In the genomic region with DNA sequence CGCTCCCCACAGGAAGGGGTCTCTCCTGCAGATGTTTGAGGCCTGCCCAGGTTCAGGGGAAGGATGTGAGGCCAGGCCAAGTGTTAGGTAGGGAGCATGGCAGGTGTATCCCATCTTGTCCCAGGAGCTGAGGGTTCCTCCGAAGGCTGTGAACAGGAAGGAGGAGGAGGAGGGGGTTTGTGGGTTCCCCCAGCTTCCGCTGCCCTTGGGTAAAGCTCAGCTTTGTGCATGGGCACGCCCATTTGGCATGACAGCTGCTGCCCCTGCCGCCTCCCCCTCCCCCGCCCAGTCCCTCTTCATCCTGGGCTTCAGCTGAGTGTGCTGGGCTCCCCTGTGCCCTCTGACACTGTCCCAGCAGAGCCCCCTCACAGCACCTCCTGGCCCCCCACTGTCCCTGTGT, we compare ENCODE assay signal across 11 cellular contexts. TPM values are rescaled to one million over a fixed set of nuclear protein-coding genes. Genes with fewer than 3 reads are reported as not detected.
DNase-seq lines count a peak whose midpoint lies in the region; ATAC-seq and TF ChIP-seq lines count a peak whose summit lies in the region.
"Had no signal": no experiment of that assay in that cellular context is flagged by ENCODE, and none has a peak within 500 bp of the region (broad histone marks: within the 10 kb centered on the region; RNA-seq: fewer than 3 reads in every experiment).

No MANE protein-coding gene starts in this region.

- peak; percentile 28 for ATAC-seq in Right ventricle myocardium inferior
- ATAC-seq in stimulated activated naive CD8-positive, alpha-beta T cell treated with anti-CD3 and anti-CD28 coated beads, Interleukin-15, amount 100 ng/mL, for 72 hours: peak; percentile 60
- ATAC-seq in GM21423 (IDR thresholded peaks at IDR 0.05; ENCODE audit: unreplicated experiment): no peak

- H3K27ac ChIP-seq in left ventricle myocardium inferior (replicated peaks): no peak overlapping the region
- H3K27ac ChIP-seq: RWPE1 had no signal

- H3K27ac Mint-ChIP-seq in activated CD4-positive, alpha-beta T cell treated with anti-CD3 and anti-CD28 coated beads, Interleukin-2, amount 10 ng/mL, durations not matched to agents 7 days and 5 days: peak overlapping the region; percentile 90
- H3K27ac Mint-ChIP-seq in activated naive CD8-positive, alpha-beta T cell treated with anti-CD3 and anti-CD28 coated beads for 36 hours: peak overlapping the region; percentile 92
- peak overlapping the region; percentile 93 to 96 for H3K27ac Mint-ChIP-seq in stimulated activated naive CD8-positive, alpha-beta T cell treated with anti-CD3 and anti-CD28 coated beads, Interleukin-15, amount 100 ng/mL, for 72 hours

- CTCF ChIA-PET in activated CD4-positive, alpha-beta T cell treated with anti-CD3 and anti-CD28 coated beads, Interleukin-2, amount 10 ng/mL, durations not matched to agents 7 days and 5 days (lab: Charles Lee): interaction anchor here (0.9 to 2.8 kb wide), 9 partner anchors 8 to 25 kb away, joined by 3 to 15 read pairs (median 5); a partner anchor contains a TSS

- H3K36me3 Mint-ChIP-seq in activated CD4-positive, alpha-beta T cell treated with anti-CD3 and anti-CD28 coated beads, Interleukin-2, amount 10 ng/mL, durations not matched to agents 7 days and 5 days (ENCODE audit: low read depth): peaks cover 32% of the 10 kb centered on the region
- peaks cover 23% of the 10 kb centered on the region for H3K36me3 Mint-ChIP-seq in activated naive CD8-positive, alpha-beta T cell treated with anti-CD3 and anti-CD28 coated beads for 36 hours

- intact Hi-C loops in Right ventricle myocardium inferior (cut with DNase I): no loop called here
- intact Hi-C loops in left ventricle myocardium inferior (cut with micrococcal nuclease): no loop called here

- no peaks in the 10 kb centered on the region for H3K4me1 ChIP-seq in left ventricle myocardium inferior

- POLR2A ChIA-PET in activated CD4-positive, alpha-beta T cell treated with anti-CD3 and anti-CD28 coated beads, Interleukin-2, amount 10 ng/mL, durations not matched to agents 7 days and 5 days (lab: Charles Lee): interaction anchor here (0.6 to 1.0 kb wide), 4 partner anchors 9 to 180 kb away, joined by 3 to 4 read pairs (median 4); a partner anchor contains a TSS

- H3K4me3 Mint-ChIP-seq in activated CD4-positive, alpha-beta T cell treated with anti-CD3 and anti-CD28 coated beads, Interleukin-2, amount 10 ng/mL, durations not matched to agents 7 days and 5 days: peak overlapping the region; percentile 56
- H3K4me3 Mint-ChIP-seq in activated naive CD8-positive, alpha-beta T cell treated with anti-CD3 and anti-CD28 coated beads for 36 hours: peak overlapping the region; percentile 51
- peak overlapping the region; percentile 67 to 77 for H3K4me3 Mint-ChIP-seq in stimulated activated naive CD8-positive, alpha-beta T cell treated with anti-CD3 and anti-CD28 coated beads, Interleukin-15, amount 100 ng/mL, for 72 hours

- H3K9me3 ChIP-seq in left ventricle myocardium inferior (replicated peaks): peaks cover 6% of the 10 kb centered on the region

- no peaks in the 10 kb centered on the region for H3K36me3 ChIP-seq in left ventricle myocardium inferior

- no peak for DNase-seq in Right ventricle myocardium inferior (ENCODE audit: missing footprints)
- no peak for DNase-seq in left ventricle myocardium inferior
- DNase-seq in activated CD4-positive, alpha-beta T cell treated with anti-CD3 and anti-CD28 coated beads, Interleukin-2, amount 10 ng/mL, durations not matched to agents 7 days and 5 days: peak; percentile 70
- peak; percentile 43 for DNase-seq in activated naive CD8-positive, alpha-beta T cell treated with anti-CD3 and anti-CD28 coated beads for 36 hours
- DNase-seq in stimulated activated naive CD8-positive, alpha-beta T cell treated with anti-CD3 and anti-CD28 coated beads, Interleukin-15, amount 100 ng/mL, for 72 hours: peak; percentile 32 to 54
- no peak for DNase-seq in NCI-H345 treated with DMSO at 0.1 percent for 48 hours (lab: John Stamatoyannopoulos, UW; ENCODE audit: unreplicated experiment)
- no peak for DNase-seq in SW 1271 (lab: John Stamatoyannopoulos, UW)
- DNase-seq: 8988T, head of caudate nucleus had no signal

- no peak overlapping the region for H3K4me3 ChIP-seq in left ventricle myocardium inferior

- TF ChIP-seq CTCF in left ventricle myocardium inferior (IDR thresholded peaks at IDR 0.05; ENCODE audit: borderline replicate concordance): no peak

- H3K4me1 Mint-ChIP-seq in activated CD4-positive, alpha-beta T cell treated with anti-CD3 and anti-CD28 coated beads, Interleukin-2, amount 10 ng/mL, durations not matched to agents 7 days and 5 days: peaks cover 51% of the 10 kb centered on the region
- peaks cover 39% of the 10 kb centered on the region for H3K4me1 Mint-ChIP-seq in activated naive CD8-positive, alpha-beta T cell treated with anti-CD3 and anti-CD28 coated beads for 36 hours
- peaks cover 36% of the 10 kb centered on the region for H3K4me1 Mint-ChIP-seq in stimulated activated naive CD8-positive, alpha-beta T cell treated with anti-CD3 and anti-CD28 coated beads, Interleukin-15, amount 100 ng/mL, for 72 hours

- H3K27me3 Mint-ChIP-seq in activated CD4-positive, alpha-beta T cell treated with anti-CD3 and anti-CD28 coated beads, Interleukin-2, amount 10 ng/mL, durations not matched to agents 7 days and 5 days: no peaks in the 10 kb centered on the region
- H3K27me3 Mint-ChIP-seq in activated naive CD8-positive, alpha-beta T cell treated with anti-CD3 and anti-CD28 coated beads for 36 hours: no peaks in the 10 kb centered on the region
- no peaks in the 10 kb centered on the region for H3K27me3 Mint-ChIP-seq in stimulated activated naive CD8-positive, alpha-beta T cell treated with anti-CD3 and anti-CD28 coated beads, Interleukin-15, amount 100 ng/mL, for 72 hours

- H3K9me3 Mint-ChIP-seq in activated CD4-positive, alpha-beta T cell treated with anti-CD3 and anti-CD28 coated beads, Interleukin-2, amount 10 ng/mL, durations not matched to agents 7 days and 5 days: peaks cover 26% of the 10 kb centered on the region
- H3K9me3 Mint-ChIP-seq in activated naive CD8-positive, alpha-beta T cell treated with anti-CD3 and anti-CD28 coated beads for 36 hours: peaks cover 13% of the 10 kb centered on the region
- peaks cover 25% of the 10 kb centered on the region in 2 donors for H3K9me3 Mint-ChIP-seq in stimulated activated naive CD8-positive, alpha-beta T cell treated with anti-CD3 and anti-CD28 coated beads, Interleukin-15, amount 100 ng/mL, for 72 hours

- no peaks in the 10 kb centered on the region for H3K27me3 ChIP-seq in left ventricle myocardium inferior (ENCODE audit: low read depth)

RNA-seq across cellular contexts. Expression of a gene that starts 25.5 kb away (rescaled TPM):
- total RNA-seq in Right ventricle myocardium inferior (0.92 TPM), left ventricle myocardium inferior (0.82 TPM)
- 1 to 10 TPM; 6.0 to 6.5 TPM for total RNA-seq in activated CD4-positive, alpha-beta T cell treated with anti-CD3 and anti-CD28 coated beads, Interleukin-2, amount 10 ng/mL, durations not matched to agents 7 days and 5 days
- 1 to 10 TPM; 1.9 to 2.6 TPM for total RNA-seq in activated naive CD8-positive, alpha-beta T cell treated with anti-CD3 and anti-CD28 coated beads for 36 hours

Comparison
In these comparisons a context has a peak if more than half of its experiments do, and no peak if none do; other contexts are left out.
1. DNase-seq: peak in activated CD4-positive, alpha-beta T cell treated with anti-CD3 and anti-CD28 coated beads, Interleukin-2, amount 10 ng/mL, durations not matched to agents 7 days and 5 days (single experiment), activated naive CD8-positive, alpha-beta T cell treated with anti-CD3 and anti-CD28 coated beads for 36 hours (single experiment) and stimulated activated naive CD8-positive, alpha-beta T cell treated with anti-CD3 and anti-CD28 coated beads, Interleukin-15, amount 100 ng/mL, for 72 hours (2 of 2); none in Right ventricle myocardium inferior (single experiment), left ventricle myocardium inferior (single experiment), NCI-H345 treated with DMSO at 0.1 percent for 48 hours (single experiment) and SW 1271 (0 of 2).
2. Peak in every context shown above with its lines, with median percentiles within 50 percentile points of each other: H3K27ac Mint-ChIP-seq and H3K4me3 Mint-ChIP-seq.